In the genomic region with DNA sequence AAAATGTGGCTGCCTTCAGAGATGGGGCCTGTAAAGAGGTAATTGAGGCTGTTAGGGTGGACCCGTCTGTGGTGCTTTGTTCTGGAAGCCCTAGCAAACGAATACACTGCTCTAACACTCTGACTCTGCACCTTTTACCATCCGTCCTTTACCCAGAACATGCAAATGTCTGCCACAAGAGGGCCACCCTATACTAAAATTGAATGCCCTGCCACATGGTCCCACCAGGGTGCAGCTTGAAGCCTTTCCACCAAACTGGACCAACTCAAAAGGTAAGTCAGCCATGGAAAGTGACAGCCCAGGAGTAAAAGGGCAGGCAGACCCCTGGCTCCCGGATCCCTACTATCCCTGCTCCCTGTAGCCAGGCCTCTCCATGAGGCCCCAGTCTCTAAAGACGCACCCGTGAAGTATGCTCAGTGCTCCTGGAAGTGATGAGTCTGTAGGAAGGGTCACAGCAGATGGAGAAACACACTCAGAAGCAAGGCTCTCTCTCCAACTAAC, we compare ENCODE assay signal across 8 cellular contexts. TPM values are rescaled to one million over a fixed set of nuclear protein-coding genes. Genes with fewer than 3 reads are reported as not detected.
DNase-seq lines count a peak whose midpoint lies in the region; ATAC-seq and TF ChIP-seq lines count a peak whose summit lies in the region.

No MANE protein-coding gene starts in this region.

- ATAC-seq in GM19043 (IDR thresholded peaks at IDR 0.05; ENCODE audit: low read depth, unreplicated experiment) (peak; percentile 89), HG03432 (IDR thresholded peaks at IDR 0.05; ENCODE audit: unreplicated experiment) (peak; percentile 83), lower lobe of right lung (peak; percentile 95)

- TF ChIP-seq CTCF in choroid plexus epithelial cell (conservative IDR thresholded peaks at IDR 0.05; ENCODE audit: low read depth, low read length) = peak; percentile 95
- TF ChIP-seq CTCF in lower lobe of right lung (IDR thresholded peaks at IDR 0.05) = peak; percentile 89

- no peak overlapping the region for H3K9ac ChIP-seq in BLaER1

- no peak overlapping the region for H3K4me3 ChIP-seq in BLaER1
- no peak overlapping the region for H3K4me3 ChIP-seq in choroid plexus epithelial cell (ENCODE audit: low read depth, low read length)
- no peak overlapping the region for H3K4me3 ChIP-seq in lower lobe of right lung

- no peak overlapping the region for H3K27ac ChIP-seq in BLaER1
- no peak overlapping the region for H3K27ac ChIP-seq in lower lobe of right lung

- H3K9me3 ChIP-seq in BLaER1 = no peaks in the 10 kb centered on the region
- no peaks in the 10 kb centered on the region for H3K9me3 ChIP-seq in lower lobe of right lung

- H3K4me1 ChIP-seq in BLaER1 (peaks cover 37% of the 10 kb centered on the region), lower lobe of right lung (peaks cover 7% of the 10 kb centered on the region)

- H3K36me3 ChIP-seq in BLaER1 (no peaks in the 10 kb centered on the region), lower lobe of right lung (no peaks in the 10 kb centered on the region)

- DNase-seq in NCI-H510A treated with DMSO at 0.1 percent for 48 hours (lab: John Stamatoyannopoulos, UW) (peak; percentile 92), choroid plexus epithelial cell (ENCODE audit: low read depth) (peak; percentile 90), lower lobe of right lung (peak; percentile 57)
- peak; percentile 59 to 66 for DNase-seq in activated CD4-positive, alpha-beta T cell treated with anti-CD3 and anti-CD28 coated beads for 4 hours
- DNase-seq in stimulated activated CD8-positive, alpha-beta memory T cell treated with anti-CD3 and anti-CD28 coated beads, Interleukin-15, amount 100 ng/mL, for 24 hours (ENCODE audit: low read depth) = peak; percentile 12

- H3K27me3 ChIP-seq in BLaER1 = peaks cover 3% of the 10 kb centered on the region; the same call in 1 of the 2 replicates
- H3K27me3 ChIP-seq in lower lobe of right lung (ENCODE audit: low read depth) = no peaks in the 10 kb centered on the region

- H4K20me1 ChIP-seq in BLaER1 = no peaks in the 10 kb centered on the region

- H3K4me2 ChIP-seq in BLaER1 = peak overlapping the region; percentile 48

- intact Hi-C loops in lower lobe of right lung (cut with DNase I) = no loop called here

RNA-seq across cellular contexts. Expression of a gene that starts 5.8 kb away (rescaled TPM):
- total RNA-seq in lower lobe of right lung = 2.4 TPM

RNA-seq across cellular contexts. Expression of a gene that starts 32.9 kb away (rescaled TPM):
- 347 TPM for total RNA-seq in lower lobe of right lung

Comparison
In these comparisons a context has a peak if more than half of its experiments do, and no peak if none do; other contexts are left out.
1. DNase-seq: peak in every context shown above with its lines; median percentile 92 in NCI-H510A treated with DMSO at 0.1 percent for 48 hours; 90 in choroid plexus epithelial cell; 62 in activated CD4-positive, alpha-beta T cell treated with anti-CD3 and anti-CD28 coated beads for 4 hours; 57 in lower lobe of right lung; 12 in stimulated activated CD8-positive, alpha-beta memory T cell treated with anti-CD3 and anti-CD28 coated beads, Interleukin-15, amount 100 ng/mL, for 24 hours.